Comparison of ENCODE assay signal across 26 cellular contexts in the genomic region with DNA sequence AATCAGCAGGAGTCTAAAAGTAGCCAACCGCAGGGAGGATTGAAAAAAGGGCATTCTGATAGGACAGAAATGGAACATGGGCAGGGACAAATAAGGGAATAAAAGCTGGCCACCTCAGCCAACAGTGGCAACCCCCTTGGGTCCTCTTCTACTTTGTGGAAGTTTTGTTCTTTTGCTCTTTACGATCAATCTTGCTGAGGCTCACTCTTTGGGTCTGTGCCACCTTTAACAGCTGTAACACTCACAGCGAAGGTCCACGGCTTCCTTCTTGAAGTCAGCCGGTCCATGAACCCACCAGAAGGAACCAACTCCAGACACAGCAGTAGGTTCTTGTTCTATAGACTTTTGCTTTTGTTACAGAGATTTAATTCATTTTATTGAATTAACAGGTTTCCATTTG.
DNase-seq lines count a peak whose midpoint lies in the region; TF ChIP-seq lines count a peak whose summit lies in the region.
"Had no signal": no experiment of that assay in that cellular context is flagged by ENCODE, and none has a peak within 500 bp of the region (broad histone marks: within the 10 kb centered on the region; RNA-seq: fewer than 3 reads in every experiment).

No MANE protein-coding gene starts in this region.

- H3K27ac Mint-ChIP-seq in MCF 10A (ENCODE audit: low read depth, unreplicated experiment), result peak overlapping the region; percentile 94
- H3K27ac Mint-ChIP-seq: CD14-positive monocyte; CD4-positive, alpha-beta memory T cell; CD4-positive, CD25-positive, alpha-beta regulatory T cell; CD8-positive, alpha-beta memory T cell had no signal

- H3K27me3 ChIP-seq in mammary epithelial cell (ENCODE audit: insufficient read depth, low read length) (no peaks in the 10 kb centered on the region), prostate gland (replicated peaks; ENCODE audit: insufficient read depth) (no peaks in the 10 kb centered on the region), tibial artery (no peaks in the 10 kb centered on the region), A673 (replicated peaks; ENCODE audit: insufficient read depth, low read depth, low read length, poor library complexity) (no peaks in the 10 kb centered on the region)
- H3K27me3 ChIP-seq: BE2C, BLaER1 had no signal

- CTCF ChIA-PET in MCF 10A (lab: Yijun Ruan, JAX) (no interaction called here), mammary epithelial cell (lab: Charles Lee; ENCODE audit: low non-redundant PET) (no interaction called here), A673 (lab: Charles Lee) (no interaction called here)

- BruUV-seq in MCF 10A (replicated peaks; lab: Mats Ljungman, UMichigan) (no TSS peak), mammary epithelial cell (replicated peaks; lab: Mats Ljungman, UMichigan) (no TSS peak), A673 (replicated peaks; lab: Mats Ljungman, UMichigan) (no TSS peak)

- H3K9me3 ChIP-seq in mammary epithelial cell (replicated peaks; ENCODE audit: insufficient read depth, low read length) (no peaks in the 10 kb centered on the region), prostate gland (no peaks in the 10 kb centered on the region), tibial artery (no peaks in the 10 kb centered on the region), A673 (ENCODE audit: low read depth, low read length, poor library complexity, severe bottlenecking) (no peaks in the 10 kb centered on the region)
- H3K9me3 ChIP-seq: A549, BE2C, BLaER1 had no signal

- no peaks in the 10 kb centered on the region for H3K36me3 ChIP-seq in mammary epithelial cell (ENCODE audit: insufficient read depth, low read length)
- no peaks in the 10 kb centered on the region for H3K36me3 ChIP-seq in prostate gland
- H3K36me3 ChIP-seq in tibial artery, result no peaks in the 10 kb centered on the region
- H3K36me3 ChIP-seq in A673 (ENCODE audit: insufficient read depth, low read length, poor library complexity, severe bottlenecking), result no peaks in the 10 kb centered on the region
- H3K36me3 ChIP-seq: BE2C, BLaER1 had no signal

- no peak overlapping the region for H3K4me2 ChIP-seq in mammary epithelial cell (ENCODE audit: insufficient read depth, low read depth, low read length)
- H3K4me2 ChIP-seq: A549, BLaER1 had no signal

- no peaks in the 10 kb centered on the region for H3K79me2 ChIP-seq in mammary epithelial cell (ENCODE audit: insufficient read depth, low read length)

- no peak overlapping the region for H3K27ac ChIP-seq in mammary epithelial cell (ENCODE audit: insufficient read depth, low read depth, low read length)
- H3K27ac ChIP-seq in VCaP, result peak overlapping the region; percentile 50
- H3K27ac ChIP-seq in prostate gland, result peak overlapping the region; percentile 3 to 7
- H3K27ac ChIP-seq in tibial artery, result peak overlapping the region; percentile 11 to 38
- H3K27ac ChIP-seq in A673 (ENCODE audit: low read depth, low read length, poor library complexity, severe bottlenecking), result no peak overlapping the region
- H3K27ac ChIP-seq: 22Rv1, A549, BLaER1 had no signal

- POLR2A ChIA-PET in MCF 10A (lab: Yijun Ruan, JAX) (interaction anchor here (0.6 to 1.2 kb wide), 3 partner anchors 11 to 137 kb away, joined by 3 to 4 read pairs (median 3); no protein-coding TSS in a partner anchor), A673 (lab: Charles Lee; ENCODE audit: low non-redundant PET) (no interaction called here)

- no peaks in the 10 kb centered on the region for H3K27me3 Mint-ChIP-seq in MCF 10A (ENCODE audit: insufficient read depth, unreplicated experiment)
- H3K27me3 Mint-ChIP-seq: CD4-positive, alpha-beta memory T cell; CD4-positive, CD25-positive, alpha-beta regulatory T cell; CD8-positive, alpha-beta memory T cell had no signal

- DNase-seq in MCF 10A (ENCODE audit: unreplicated experiment), result no peak
- DNase-seq in mammary epithelial cell, result no peak
- no peak for DNase-seq in prostate gland (ENCODE audit: low spot score)
- peak in 1 of 2 donors; percentile 20 for DNase-seq in tibial artery
- no peak for DNase-seq in A673 (ENCODE audit: low spot score)
- DNase-seq in foreskin melanocyte, result no peak
- DNase-seq: ACHN; BE2C; C1 segment of cervical spinal cord; CD4-positive, alpha-beta memory T cell; CD4-positive, CD25-positive, alpha-beta regulatory T cell; CD8-positive, alpha-beta memory T cell; COR-L47; DMS 273 treated with DMSO at 0.1 percent for 48 hours; DMS153; DMS53; DMS79; DND-41; EL; GDM1 had no signal

- H3K4me1 Mint-ChIP-seq in MCF 10A (ENCODE audit: insufficient read depth, unreplicated experiment), result peaks cover 8% of the 10 kb centered on the region
- H3K4me1 Mint-ChIP-seq: CD14-positive monocyte; CD4-positive, alpha-beta memory T cell; CD4-positive, CD25-positive, alpha-beta regulatory T cell; CD8-positive, alpha-beta memory T cell had no signal

- no peaks in the 10 kb centered on the region for H4K20me1 ChIP-seq in mammary epithelial cell (ENCODE audit: insufficient read depth, low read length)
- H4K20me1 ChIP-seq: BLaER1 had no signal

- no peaks in the 10 kb centered on the region for H3K36me3 Mint-ChIP-seq in MCF 10A (ENCODE audit: insufficient read depth, unreplicated experiment)
- H3K36me3 Mint-ChIP-seq: CD14-positive monocyte; CD4-positive, alpha-beta memory T cell; CD4-positive, CD25-positive, alpha-beta regulatory T cell; CD8-positive, alpha-beta memory T cell had no signal

- no peak overlapping the region for H3K4me3 Mint-ChIP-seq in MCF 10A (ENCODE audit: unreplicated experiment)
- H3K4me3 Mint-ChIP-seq: CD14-positive monocyte; CD4-positive, alpha-beta memory T cell; CD4-positive, CD25-positive, alpha-beta regulatory T cell; CD8-positive, alpha-beta memory T cell had no signal

- H3K4me1 ChIP-seq in mammary epithelial cell (ENCODE audit: insufficient read depth, low read length), result no peaks in the 10 kb centered on the region
- no peaks in the 10 kb centered on the region for H3K4me1 ChIP-seq in prostate gland (replicated peaks)
- H3K4me1 ChIP-seq in tibial artery, result peaks cover 0 to 16% (median 0%) of the 10 kb centered on the region in 4 donors
- no peaks in the 10 kb centered on the region for H3K4me1 ChIP-seq in A673 (ENCODE audit: insufficient read depth, low read length, poor library complexity, severe bottlenecking)
- H3K4me1 ChIP-seq: A549, BE2C, BLaER1 had no signal

- H3K9me3 Mint-ChIP-seq in MCF 10A (ENCODE audit: unreplicated experiment), result no peaks in the 10 kb centered on the region

- in situ Hi-C loops in mammary epithelial cell (cut with MboI; ENCODE audit: low sequenced_read_pairs in 2 of 2), result no loop called here

- intact Hi-C loops in MCF 10A (cut with micrococcal nuclease), result no loop called here
- intact Hi-C loops in mammary epithelial cell (cut with micrococcal nuclease), result no loop called here
- intact Hi-C loops in prostate gland (cut with DNase I), result no loop called here
- intact Hi-C loops in tibial artery (cut with DNase I; ENCODE audit: low total_unique reads), result no loop called here
- intact Hi-C loops in A673 (cut with micrococcal nuclease; ENCODE audit: unreplicated experiment), result no loop called here

- dilution Hi-C loops in mammary epithelial cell (cut with HindIII; ENCODE audit: low sequenced_read_pairs), result no loop called here

- 81% methylated on average over 5 of the region's 5 CpGs for WGBS in mammary epithelial cell (ENCODE audit: low coverage, missing lambda C conversion rate)
- whole genome bisulfite sequencing in prostate gland, result 61% methylated on average over 5 of the region's 5 CpGs

- H3K4me3 ChIP-seq in mammary epithelial cell (replicated peaks in 1 of 3; ENCODE audit: insufficient read depth in 1 of 3, low read depth in 2 of 3, low read length in 3 of 3), result no peak overlapping the region
- H3K4me3 ChIP-seq in prostate gland, result no peak overlapping the region
- H3K4me3 ChIP-seq in tibial artery, result no peak overlapping the region
- no peak overlapping the region for H3K4me3 ChIP-seq in A673 (ENCODE audit: low read depth, low read length, poor library complexity, severe bottlenecking)
- H3K4me3 ChIP-seq: A549, BLaER1, GM12878 had no signal

- TF ChIP-seq CTCF in MCF 10A (IDR thresholded peaks at IDR 0.05; ENCODE audit: unreplicated experiment), result no peak
- no peak for TF ChIP-seq CTCF in mammary epithelial cell (conservative IDR thresholded peaks at IDR 0.05 in 1 of 2, IDR thresholded peaks at IDR 0.05 in 1 of 2; ENCODE audit: extremely low read depth in 1 of 2, insufficient read depth in 1 of 2, low read depth in 1 of 2, low read length in 2 of 2)
- no peak for TF ChIP-seq CTCF in VCaP (conservative IDR thresholded peaks at IDR 0.05)
- TF ChIP-seq CTCF in prostate gland (IDR thresholded peaks at IDR 0.05), result no peak
- no peak for TF ChIP-seq CTCF in tibial artery (IDR thresholded peaks at IDR 0.05)
- TF ChIP-seq CTCF in A673 (conservative IDR thresholded peaks at IDR 0.05; ENCODE audit: low read depth, low read length), result no peak

- TF ChIP-seq POLR2A in prostate gland (IDR thresholded peaks at IDR 0.05), result no peak

- H2AFZ ChIP-seq in mammary epithelial cell (ENCODE audit: low read depth, low read length), result no peak overlapping the region

- no peak overlapping the region for H3K9ac ChIP-seq in mammary epithelial cell (ENCODE audit: insufficient read depth, low read length)
- H3K9ac ChIP-seq: BLaER1 had no signal

Comparison
In these comparisons a context has a peak if more than half of its experiments do, and no peak if none do; other contexts are left out.
1. H3K27ac ChIP-seq: peak in VCaP (single experiment), prostate gland (2 of 2) and tibial artery (2 of 2); none in mammary epithelial cell (single experiment) and A673 (single experiment).